ENCODE assay signal across 15 cellular contexts in the genomic region with DNA sequence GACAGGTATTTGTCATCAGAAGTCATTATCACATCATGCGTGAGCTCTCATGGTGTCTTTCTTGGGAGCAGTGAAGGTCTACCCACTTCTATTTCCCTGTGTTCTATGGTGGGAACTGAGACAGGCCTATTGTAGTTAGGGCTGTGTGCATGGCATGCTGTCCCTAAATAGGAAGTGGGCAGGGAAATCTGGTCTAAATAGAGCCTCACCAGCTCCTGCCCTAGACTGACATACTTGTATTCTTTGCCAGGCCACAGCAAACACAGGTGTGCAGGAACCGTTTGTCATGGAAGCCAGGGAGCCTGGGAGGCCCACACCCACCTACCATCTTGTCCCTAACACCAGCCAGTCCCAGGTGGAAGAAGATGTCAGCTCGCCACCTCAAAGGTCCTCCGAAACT. TPM values are rescaled to one million over a fixed set of nuclear protein-coding genes. Genes with fewer than 3 reads are reported as not detected.
DNase-seq lines count a peak whose midpoint lies in the region; ATAC-seq and TF ChIP-seq lines count a peak whose summit lies in the region.
"Had no signal": no experiment of that assay in that cellular context is flagged by ENCODE, and none has a peak within 500 bp of the region (broad histone marks: within the 10 kb centered on the region; RNA-seq: fewer than 3 reads in every experiment).

No MANE protein-coding gene starts in this region.

- intact Hi-C loops in activated B cell treated with CpG ODN at 0.5 μM for 24 hours (cut with micrococcal nuclease), result no loop called here

- CTCF ChIA-PET in activated B cell treated with CpG ODN at 0.5 μM for 24 hours (lab: Charles Lee), result interaction anchor here (0.8 to 2.6 kb wide), 5 partner anchors 9 to 55 kb away, joined by 3 to 13 read pairs (median 4); partner anchors contain the start of gene SLC7A6

- no peaks in the 10 kb centered on the region for H3K9me3 Mint-ChIP-seq in stimulated activated naive CD8-positive, alpha-beta T cell treated with anti-CD3 and anti-CD28 coated beads, Interleukin-15, Interleukin-2, amounts not matched to agents 100 ng/mL and 50 ng/mL, for 24 hours
- H3K9me3 Mint-ChIP-seq in activated B cell treated with CpG ODN at 0.5 μM for 24 hours (no peaks in the 10 kb centered on the region), memory B cell (no peaks in the 10 kb centered on the region)
- H3K9me3 Mint-ChIP-seq: HFFc6 had no signal

- peaks cover 44% of the 10 kb centered on the region for H3K36me3 Mint-ChIP-seq in stimulated activated naive CD8-positive, alpha-beta T cell treated with anti-CD3 and anti-CD28 coated beads, Interleukin-15, Interleukin-2, amounts not matched to agents 100 ng/mL and 50 ng/mL, for 24 hours (ENCODE audit: low read depth)
- peaks cover 49% of the 10 kb centered on the region for H3K36me3 Mint-ChIP-seq in activated B cell treated with CpG ODN at 0.5 μM for 24 hours (ENCODE audit: low read depth)
- peaks cover 8% of the 10 kb centered on the region for H3K36me3 Mint-ChIP-seq in memory B cell

- peak overlapping the region; percentile 59 for H3K27ac Mint-ChIP-seq in stimulated activated naive CD8-positive, alpha-beta T cell treated with anti-CD3 and anti-CD28 coated beads, Interleukin-15, Interleukin-2, amounts not matched to agents 100 ng/mL and 50 ng/mL, for 24 hours
- H3K27ac Mint-ChIP-seq in activated B cell treated with CpG ODN at 0.5 μM for 24 hours (peak overlapping the region; percentile 69), memory B cell (peak overlapping the region; percentile 58)
- H3K27ac Mint-ChIP-seq: endodermal cell, HFFc6 had no signal

- POLR2A ChIA-PET in activated B cell treated with CpG ODN at 0.5 μM for 24 hours (lab: Charles Lee), result interaction anchor here (0.5 to 1.0 kb wide), 4 partner anchors 9 to 480 kb away, joined by 3 to 8 read pairs (median 4); no protein-coding TSS in a partner anchor

- H3K4me3 Mint-ChIP-seq in stimulated activated naive CD8-positive, alpha-beta T cell treated with anti-CD3 and anti-CD28 coated beads, Interleukin-15, Interleukin-2, amounts not matched to agents 100 ng/mL and 50 ng/mL, for 24 hours, result no peak overlapping the region
- H3K4me3 Mint-ChIP-seq in activated B cell treated with CpG ODN at 0.5 μM for 24 hours (no peak overlapping the region), memory B cell (peak overlapping the region; percentile 5)
- H3K4me3 Mint-ChIP-seq: endodermal cell, HFFc6 had no signal

- ATAC-seq in stimulated activated naive CD8-positive, alpha-beta T cell treated with anti-CD3 and anti-CD28 coated beads, Interleukin-15, Interleukin-2, amounts not matched to agents 100 U/mL and 50 U/mL, for 24 hours, result no peak
- ATAC-seq in activated B cell treated with CpG ODN at 0.5 μM for 24 hours (ENCODE audit: low read depth) (no peak), memory B cell (ENCODE audit: low read depth) (no peak), GM19467 (IDR thresholded peaks at IDR 0.05; ENCODE audit: unreplicated experiment) (no peak), HG03045 (IDR thresholded peaks at IDR 0.05; ENCODE audit: unreplicated experiment) (no peak), HG02885 (IDR thresholded peaks at IDR 0.05; ENCODE audit: poor library complexity, unreplicated experiment) (no peak)
- ATAC-seq: PC-3 had no signal

- no peak for TF ChIP-seq CTCF in activated B cell treated with CpG ODN at 0.5 μM for 24 hours (IDR thresholded peaks at IDR 0.05)

- peaks cover 79% of the 10 kb centered on the region for H3K4me1 Mint-ChIP-seq in stimulated activated naive CD8-positive, alpha-beta T cell treated with anti-CD3 and anti-CD28 coated beads, Interleukin-15, Interleukin-2, amounts not matched to agents 100 ng/mL and 50 ng/mL, for 24 hours (ENCODE audit: low read depth)
- H3K4me1 Mint-ChIP-seq in activated B cell treated with CpG ODN at 0.5 μM for 24 hours (peaks cover 52% of the 10 kb centered on the region), memory B cell (peaks cover 33% of the 10 kb centered on the region)

- no peak for DNase-seq in stimulated activated naive CD8-positive, alpha-beta T cell treated with anti-CD3 and anti-CD28 coated beads, Interleukin-15, Interleukin-2, amounts not matched to agents 100 U/mL and 50 U/mL, for 24 hours
- DNase-seq in activated B cell treated with CpG ODN at 0.5 μM for 24 hours (no peak), memory B cell (ENCODE audit: low spot score in 2 of 2) (no peak)
- DNase-seq: activated effector memory CD4-positive, alpha-beta T cell treated with anti-CD3 and anti-CD28 coated beads, Interleukin-2, amount 50 U/mL, for 16 hours; C1 segment of cervical spinal cord; endodermal cell; HFFc6; KBM-7; NCI-H1436; NCI-H446 treated with DMSO at 0.1 percent for 48 hours; PC-3 had no signal

- H3K27me3 Mint-ChIP-seq in stimulated activated naive CD8-positive, alpha-beta T cell treated with anti-CD3 and anti-CD28 coated beads, Interleukin-15, Interleukin-2, amounts not matched to agents 100 ng/mL and 50 ng/mL, for 24 hours, result no peaks in the 10 kb centered on the region
- no peaks in the 10 kb centered on the region for H3K27me3 Mint-ChIP-seq in activated B cell treated with CpG ODN at 0.5 μM for 24 hours
- H3K27me3 Mint-ChIP-seq in memory B cell, result no peaks in the 10 kb centered on the region

RNA-seq across cellular contexts. Expression of gene SLC7A6, which starts 10.1 kb away (rescaled TPM):
- total RNA-seq in activated B cell treated with CpG ODN at 0.5 μM for 24 hours, result 52.5 and 54.1 TPM in 2 replicates

RNA-seq across cellular contexts. Expression of gene PLA2G15, which starts 29.3 kb away (rescaled TPM):
- 5.7 and 8.6 TPM in 2 replicates for total RNA-seq in activated B cell treated with CpG ODN at 0.5 μM for 24 hours

RNA-seq across cellular contexts. Expression of gene SLC7A6OS, which starts 36.3 kb away (rescaled TPM):
- 34.8 and 42.0 TPM in 2 replicates for total RNA-seq in activated B cell treated with CpG ODN at 0.5 μM for 24 hours

RNA-seq across cellular contexts. Expression of gene PRMT7, which starts 36.4 kb away (rescaled TPM):
- 41.8 and 50.3 TPM in 2 replicates for total RNA-seq in activated B cell treated with CpG ODN at 0.5 μM for 24 hours

RNA-seq across cellular contexts. Expression of gene ESRP2, which starts 38.5 kb away (rescaled TPM):
- total RNA-seq in activated B cell treated with CpG ODN at 0.5 μM for 24 hours, result 0.10 and 0.40 TPM in 2 replicates
